In the genomic region with DNA sequence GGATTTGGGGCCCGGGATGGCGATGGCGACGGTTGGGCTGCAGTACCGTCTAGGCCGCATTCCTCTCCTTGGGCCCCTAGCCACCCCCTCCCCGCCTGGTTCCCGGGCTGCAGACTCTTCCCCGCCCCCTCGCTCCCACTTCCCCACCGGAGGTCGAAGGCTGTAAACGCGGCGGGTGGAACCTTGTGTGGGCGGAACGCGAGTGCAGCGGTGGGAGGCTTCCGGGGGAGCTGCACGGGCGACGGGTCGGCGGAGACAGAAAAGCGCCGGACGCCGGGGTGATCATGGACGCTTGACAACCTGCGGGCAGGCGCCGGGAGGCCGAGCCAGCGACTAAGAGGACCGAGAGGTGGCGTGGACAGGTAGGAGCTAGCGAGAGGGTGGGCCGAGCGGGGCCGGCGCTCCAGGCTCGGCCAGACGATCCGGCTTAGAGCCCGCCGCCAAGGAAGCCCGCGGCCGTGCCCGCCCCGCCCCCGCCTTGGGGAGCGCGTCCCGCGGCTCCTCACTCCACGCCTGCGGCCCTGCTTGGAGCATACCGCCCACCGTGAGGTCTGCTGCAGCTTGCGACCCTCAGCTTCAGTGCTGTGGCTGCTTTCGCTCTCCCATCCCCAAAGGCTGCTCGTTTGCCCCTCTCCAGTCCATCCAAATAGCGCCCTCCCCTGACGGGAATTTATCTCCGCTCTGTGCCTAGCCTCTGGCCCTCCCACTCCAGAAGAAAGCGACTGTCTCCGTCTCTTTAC, we compare ENCODE assay signal across 1 cellular context.
TF ChIP-seq lines count a peak whose summit lies in the region.

A gene (plus strand): TSS at position 269 of the 740 bp plus-strand sequence. CDS start 2,126 bp downstream, outside the sequence.

TF ChIP-seq in K562, 482 proteins besides CTCF, POLR2A, EP300 and RAD21 (continued from another document):
- TF ChIP-seq, protein P1, sequence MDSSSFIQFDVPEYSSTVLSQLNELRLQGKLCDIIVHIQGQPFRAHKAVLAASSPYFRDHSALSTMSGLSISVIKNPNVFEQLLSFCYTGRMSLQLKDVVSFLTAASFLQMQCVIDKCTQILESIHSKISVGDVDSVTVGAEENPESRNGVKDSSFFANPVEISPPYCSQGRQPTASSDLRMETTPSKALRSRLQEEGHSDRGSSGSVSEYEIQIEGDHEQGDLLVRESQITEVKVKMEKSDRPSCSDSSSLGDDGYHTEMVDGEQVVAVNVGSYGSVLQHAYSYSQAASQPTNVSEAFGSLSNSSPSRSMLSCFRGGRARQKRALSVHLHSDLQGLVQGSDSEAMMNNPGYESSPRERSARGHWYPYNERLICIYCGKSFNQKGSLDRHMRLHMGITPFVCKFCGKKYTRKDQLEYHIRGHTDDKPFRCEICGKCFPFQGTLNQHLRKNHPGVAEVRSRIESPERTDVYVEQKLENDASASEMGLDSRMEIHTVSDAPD (CRISPR knock-in tag; IDR thresholded peaks at IDR 0.05), result no peak
- no peak for TF ChIP-seq MCM3 (IDR thresholded peaks at IDR 0.05)
- no peak for TF ChIP-seq ZNF551 (CRISPR knock-in tag; IDR thresholded peaks at IDR 0.05)
- no peak for TF ChIP-seq ZNF184 (CRISPR knock-in tag; IDR thresholded peaks at IDR 0.05)
- TF ChIP-seq SRF (CRISPR knock-in tag; IDR thresholded peaks at IDR 0.05), result no peak
